In the genomic region with DNA sequence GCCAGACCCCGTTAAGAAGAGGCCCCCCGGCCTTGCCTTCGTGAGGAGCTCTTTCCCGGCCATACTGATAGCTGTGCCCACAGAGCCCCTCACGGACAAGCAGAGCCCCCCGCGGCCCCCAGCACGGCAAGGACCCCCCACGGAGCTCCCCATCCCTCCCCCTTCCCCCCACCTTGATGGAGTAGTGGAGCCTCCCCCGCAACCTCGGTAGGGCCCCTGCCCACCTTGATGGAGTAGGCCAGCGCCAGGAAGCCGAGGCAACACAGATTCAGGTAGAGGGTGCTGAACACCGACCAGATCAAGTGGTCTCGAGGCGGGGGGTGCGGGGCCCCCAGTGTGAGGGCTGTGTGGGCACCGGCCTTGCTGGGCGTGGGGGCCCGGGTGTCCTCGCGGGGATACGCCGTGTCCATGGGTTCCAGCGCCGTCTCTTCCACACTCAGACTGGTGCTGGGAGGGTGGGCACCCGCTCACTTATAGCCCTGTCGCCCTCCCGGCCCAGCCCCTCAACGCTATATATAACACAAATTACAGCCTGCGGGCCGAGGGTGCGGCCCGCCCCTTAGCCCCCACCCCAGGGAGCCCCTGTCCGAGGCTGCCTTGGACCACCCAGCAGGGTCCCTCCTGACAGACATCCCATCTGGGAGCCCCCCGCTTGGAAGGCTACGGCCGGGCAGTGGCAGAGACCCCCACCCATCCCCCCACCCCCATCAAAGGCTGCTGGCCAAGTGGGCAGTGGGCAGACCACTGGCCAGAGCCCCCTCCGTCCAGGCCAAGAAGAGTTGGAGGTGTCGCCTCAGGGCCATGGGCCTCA, we compare ENCODE assay signal across 26 cellular contexts. TPM values are rescaled to one million over a fixed set of nuclear protein-coding genes. Genes with fewer than 3 reads are reported as not detected.
DNase-seq lines count a peak whose midpoint lies in the region; ATAC-seq, FAIRE-seq and TF ChIP-seq lines count a peak whose summit lies in the region.
"Had no signal": no experiment of that assay in that cellular context is flagged by ENCODE, and none has a peak within 500 bp of the region (broad histone marks: within the 10 kb centered on the region; RNA-seq: fewer than 3 reads in every experiment).

A gene (minus strand): TSS at position 446 of the 811 bp plus-strand sequence. CDS start 36 bp downstream, at position 410.

- H3K9me3 ChIP-seq in RWPE2 (ENCODE audit: severe bottlenecking) (no peaks in the 10 kb centered on the region), iPS-20b (ENCODE audit: insufficient read depth, low read depth, low read length) (no peaks in the 10 kb centered on the region), pancreas (no peaks in the 10 kb centered on the region)
- H3K9me3 ChIP-seq: A549, breast epithelium, Peyer's patch had no signal

- peak within 1 kb of the TSS; percentile 42; the same call in 1 of the 2 replicates for H3K9ac ChIP-seq in iPS-20b (ENCODE audit: low read depth, low read length)
- H3K9ac ChIP-seq: parathyroid adenoma had no signal

- no peaks in the 10 kb centered on the region for H3K4me1 ChIP-seq in RWPE2 (ENCODE audit: insufficient read depth, poor library complexity, severe bottlenecking)
- peaks cover 9% of the 10 kb centered on the region for H3K4me1 ChIP-seq in iPS-20b (ENCODE audit: insufficient read depth, low read length)
- H3K4me1 ChIP-seq in pancreas, result no peaks in the 10 kb centered on the region
- H3K4me1 ChIP-seq: A549, breast epithelium, parathyroid adenoma had no signal

- intact Hi-C loops in pancreas (cut with DNase I), result no loop called here

- 34 to 37% methylated on average over 35 to 40 of the region's 40 CpGs for WGBS in pancreas, 2 donors

- H3K4me3 ChIP-seq in RWPE2 (ENCODE audit: severe bottlenecking), result no peak within 1 kb of the TSS
- no peak within 1 kb of the TSS for H3K4me3 ChIP-seq in iPS-20b (ENCODE audit: low read length)
- H3K4me3 ChIP-seq in pancreas, result no peak within 1 kb of the TSS
- H3K4me3 ChIP-seq: A549, breast epithelium, dorsolateral prefrontal cortex, Peyer's patch had no signal

- H3K4me1 Mint-ChIP-seq in activated T-cell treated with anti-CD3 and anti-CD28 coated beads, Interleukin-2, amount 50 U/mL, for 24 hours (ENCODE audit: low read depth), result peaks cover 20% of the 10 kb centered on the region

- TF ChIP-seq CTCF in RWPE2 (IDR thresholded peaks at IDR 0.05; ENCODE audit: poor library complexity, severe bottlenecking) (no peak), pancreas (IDR thresholded peaks at IDR 0.05) (no peak)

- DNase-seq in activated T-cell treated with anti-CD3 and anti-CD28 coated beads for 1 hour (ENCODE audit: low read depth), result peak; percentile 61
- DNase-seq in activated T-cell treated with anti-CD3 and anti-CD28 coated beads, Interleukin-2, amount 50 U/mL, for 24 hours, result no peak
- peak; percentile 49 for DNase-seq in RWPE2 (ENCODE audit: low spot score)
- peak in 4 of 6 donors; percentile 35 to 83 (median 59) for DNase-seq in pancreas
- DNase-seq in HT-29 (ENCODE audit: low spot score), result no peak
- DNase-seq: activated CD8-positive, alpha-beta memory T cell treated with anti-CD3 and anti-CD28 coated beads for 24 hours; NCI-H1417; NCI-H2171 treated with DMSO at 0.1 percent for 48 hours; stimulated activated naive CD4-positive, alpha-beta T cell treated with Interleukin-2 at 50 U/mL for 16 hours; SW 1271 had no signal

- H3K27me3 Mint-ChIP-seq in activated T-cell treated with anti-CD3 and anti-CD28 coated beads, Interleukin-2, amount 50 U/mL, for 24 hours, result no peaks in the 10 kb centered on the region
- H3K27me3 Mint-ChIP-seq: CD4-positive, alpha-beta T cell had no signal

- FAIRE-seq in pancreas (lab: Jason Lieb, UNC), result no peak
- FAIRE-seq: A549 had no signal

- ATAC-seq in RWPE2 (ENCODE audit: low read depth) (no peak), pancreas (peak in 2 of 4 donors; percentile 3 to 5), HG02798 (IDR thresholded peaks at IDR 0.05; ENCODE audit: poor library complexity, unreplicated experiment) (no peak), GM21528 (IDR thresholded peaks at IDR 0.05; ENCODE audit: low FRiP score, unreplicated experiment) (no peak)
- ATAC-seq: esophagus mucosa had no signal

- H3K36me3 ChIP-seq in RWPE2 (ENCODE audit: low read depth), result no peaks in the 10 kb centered on the region
- H3K36me3 ChIP-seq in iPS-20b (ENCODE audit: insufficient read depth, low read depth, low read length), result peaks cover 4% of the 10 kb centered on the region; the same call in 1 of the 2 replicates
- H3K36me3 ChIP-seq in pancreas, result peaks cover 0 to 12% (median 0%) of the 10 kb centered on the region in 3 donors
- H3K36me3 ChIP-seq: breast epithelium had no signal

- H3K9me3 Mint-ChIP-seq in activated T-cell treated with anti-CD3 and anti-CD28 coated beads, Interleukin-2, amount 50 U/mL, for 24 hours, result no peaks in the 10 kb centered on the region
- H3K9me3 Mint-ChIP-seq: activated naive CD4-positive, alpha-beta T cell treated with anti-CD3 and anti-CD28 coated beads, Interleukin-2, amount 10 ng/mL, durations not matched to agents 7 days and 5 days; CD4-positive, alpha-beta T cell; mesothelial cell of epicardium had no signal

- H3K4me3 Mint-ChIP-seq in activated T-cell treated with anti-CD3 and anti-CD28 coated beads, Interleukin-2, amount 50 U/mL, for 24 hours, result no peak within 1 kb of the TSS
- H3K4me3 Mint-ChIP-seq: activated naive CD4-positive, alpha-beta T cell treated with anti-CD3 and anti-CD28 coated beads, Interleukin-2, amount 10 ng/mL, durations not matched to agents 7 days and 5 days; CD4-positive, alpha-beta T cell; mesothelial cell of epicardium had no signal

- H3K27ac Mint-ChIP-seq in activated T-cell treated with anti-CD3 and anti-CD28 coated beads, Interleukin-2, amount 50 U/mL, for 24 hours, result no peak within 1 kb of the TSS
- H3K27ac Mint-ChIP-seq: mesothelial cell of epicardium had no signal

- peaks cover 3% of the 10 kb centered on the region for H3K36me3 Mint-ChIP-seq in activated T-cell treated with anti-CD3 and anti-CD28 coated beads, Interleukin-2, amount 50 U/mL, for 24 hours (ENCODE audit: low read depth)
- H3K36me3 Mint-ChIP-seq: mesothelial cell of epicardium had no signal

- no peak within 1 kb of the TSS for H3K27ac ChIP-seq in RWPE2 (ENCODE audit: poor library complexity, severe bottlenecking)
- no peak within 1 kb of the TSS for H3K27ac ChIP-seq in iPS-20b (ENCODE audit: low read length)
- no peak within 1 kb of the TSS for H3K27ac ChIP-seq in pancreas
- H3K27ac ChIP-seq: dorsolateral prefrontal cortex, KMS-11, parathyroid adenoma had no signal

- peaks cover 7% of the 10 kb centered on the region for H3K27me3 ChIP-seq in RWPE2 (ENCODE audit: insufficient read depth, poor library complexity, severe bottlenecking)
- H3K27me3 ChIP-seq in iPS-20b (ENCODE audit: insufficient read depth, low read length), result no peaks in the 10 kb centered on the region
- no peaks in the 10 kb centered on the region for H3K27me3 ChIP-seq in pancreas

RNA-seq across cellular contexts. Expression of the gene that starts here (rescaled TPM):
- not detected for total RNA-seq in pancreas
- 1 to 10 TPM in 1 of 2 donors, under 1 TPM in 1; 0.56 to 1.2 TPM for polyA plus RNA-seq in pancreas
- total RNA-seq in HT-29 (2014; rRNA removed; shearing (Covaris generic)), result not detected in 2 replicates
- total RNA-seq: breast epithelium; CD4-positive, alpha-beta T cell; Daoy; esophagus mucosa; glomerular endothelial cell; mesothelial cell of epicardium; Peyer's patch; ureter had no signal
- polyA plus RNA-seq: A549 had no signal

Comparison
In these comparisons a context has a peak if more than half of its experiments do, and no peak if none do; other contexts are left out.
1. DNase-seq: peak in activated T-cell treated with anti-CD3 and anti-CD28 coated beads for 1 hour (single experiment), RWPE2 (single experiment) and pancreas (4 of 6); none in activated T-cell treated with anti-CD3 and anti-CD28 coated beads, Interleukin-2, amount 50 U/mL, for 24 hours (single experiment) and HT-29 (single experiment).